ENCODE assay signal across 29 cellular contexts in the genomic region with DNA sequence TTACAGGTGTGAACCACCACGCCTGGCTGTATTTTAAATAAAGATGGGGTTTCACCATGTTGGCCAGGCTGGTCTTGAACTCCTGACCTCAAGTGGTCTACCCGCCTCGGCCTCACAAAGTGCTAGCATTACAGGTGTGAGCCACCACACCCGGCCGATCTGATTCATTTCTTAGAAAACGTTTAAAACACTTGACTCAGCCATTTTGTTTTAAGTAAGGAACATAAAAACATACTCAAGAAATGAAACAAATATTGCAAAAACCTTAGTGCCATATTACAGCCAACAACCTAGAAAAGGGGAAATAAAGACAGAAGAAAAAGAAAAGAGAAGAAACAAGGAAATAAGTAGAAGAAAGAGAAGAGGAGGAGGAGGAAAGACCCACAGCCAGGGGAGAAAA.
"Had no signal": no experiment of that assay in that cellular context is flagged by ENCODE, and none has a peak within 500 bp of the region (broad histone marks: within the 10 kb centered on the region; RNA-seq: fewer than 3 reads in every experiment).

No MANE protein-coding gene starts in this region.

- H3K27me3 Mint-ChIP-seq: activated naive CD8-positive, alpha-beta T cell treated with anti-CD3 and anti-CD28 coated beads, Interleukin-2, amount 10 ng/mL, durations not matched to agents 7 days and 5 days had no signal

- H3K9me3 Mint-ChIP-seq: activated naive CD4-positive, alpha-beta T cell treated with anti-CD3 and anti-CD28 coated beads for 36 hours; activated naive CD8-positive, alpha-beta T cell treated with anti-CD3 and anti-CD28 coated beads, Interleukin-2, amount 10 ng/mL, durations not matched to agents 7 days and 5 days; activated T-cell treated with anti-CD3 and anti-CD28 coated beads, Interleukin-2, amount 50 U/mL, for 4 hours; naive B cell; neural crest cell; T-helper 1 cell treated with Interleukin-12 subunit alpha and Interleukin-12 subunit beta and Interleukin-4 antibody, amounts not matched to agents 30 μg/mL and 1 μg/mL, for 36 hours; WTC11 had no signal

- H3K27me3 ChIP-seq: hepatocyte, left lung, thyroid gland, upper lobe of right lung had no signal

- H3K4me2 ChIP-seq: hepatocyte had no signal

- ATAC-seq: activated T-cell treated with anti-CD3 and anti-CD28 coated beads, Interleukin-2, amount 50 U/mL, for 4 hours; esophagus mucosa; left lung; stimulated activated naive CD8-positive, alpha-beta T cell treated with anti-CD3 and anti-CD28 coated beads, Interleukin-15, Interleukin-2, amounts not matched to agents 100 U/mL and 50 U/mL, for 24 hours; WTC11 had no signal

- H3K27ac ChIP-seq: hepatocyte, left lung, thyroid gland, upper lobe of right lung had no signal

- H3K27ac Mint-ChIP-seq: activated naive CD4-positive, alpha-beta T cell treated with anti-CD3 and anti-CD28 coated beads for 36 hours; activated naive CD8-positive, alpha-beta T cell treated with anti-CD3 and anti-CD28 coated beads, Interleukin-2, amount 10 ng/mL, durations not matched to agents 7 days and 5 days; progenitor cell of endocrine pancreas; T-helper 1 cell treated with Interleukin-12 subunit alpha and Interleukin-12 subunit beta and Interleukin-4 antibody, amounts not matched to agents 30 μg/mL and 1 μg/mL, for 36 hours; WTC11 had no signal

- FAIRE-seq: endothelial cell of umbilical vein, frontal cortex had no signal

- H3K9me3 ChIP-seq: left lung, thyroid gland, upper lobe of right lung had no signal

- H3K36me3 ChIP-seq: thyroid gland, upper lobe of right lung had no signal

- H3K4me1 ChIP-seq: left lung, thyroid gland, upper lobe of right lung had no signal

- H3K4me3 Mint-ChIP-seq: activated naive CD4-positive, alpha-beta T cell treated with anti-CD3 and anti-CD28 coated beads for 36 hours; activated naive CD8-positive, alpha-beta T cell treated with anti-CD3 and anti-CD28 coated beads, Interleukin-2, amount 10 ng/mL, durations not matched to agents 7 days and 5 days; activated T-cell treated with anti-CD3 and anti-CD28 coated beads, Interleukin-2, amount 50 U/mL, for 4 hours; naive B cell; neural crest cell; T-helper 1 cell treated with Interleukin-12 subunit alpha and Interleukin-12 subunit beta and Interleukin-4 antibody, amounts not matched to agents 30 μg/mL and 1 μg/mL, for 36 hours; WTC11 had no signal

- H3K36me3 Mint-ChIP-seq: activated naive CD8-positive, alpha-beta T cell treated with anti-CD3 and anti-CD28 coated beads, Interleukin-2, amount 10 ng/mL, durations not matched to agents 7 days and 5 days; naive B cell; WTC11 had no signal

- H3K4me3 ChIP-seq: hepatocyte, left lung, lung, thyroid gland, upper lobe of right lung had no signal

- DNase-seq: activated CD4-positive, alpha-beta T cell treated with anti-CD3 and anti-CD28 coated beads, Interleukin-2, amount 50 U/mL, for 48 hours; activated CD8-positive, alpha-beta memory T cell treated with anti-CD3 and anti-CD28 coated beads, Interleukin-2, amount 50 U/mL, for 48 hours; activated effector memory CD4-positive, alpha-beta T cell treated with Interleukin-2 at 50 U/mL for 16 hours; activated naive CD4-positive, alpha-beta T cell treated with anti-CD3 and anti-CD28 coated beads for 36 hours; activated naive CD8-positive, alpha-beta T cell treated with anti-CD3 and anti-CD28 coated beads, Interleukin-2, amount 10 ng/mL, durations not matched to agents 7 days and 5 days; activated T-cell treated with anti-CD3 and anti-CD28 coated beads, Interleukin-2, amount 50 U/mL, for 4 hours; amniotic stem cell; cerebellar nuclear complex; cortex of kidney; effector CD8-positive, alpha-beta T cell; kidney glomerular epithelial cell; naive B cell; occipital lobe; stimulated activated CD4-positive, alpha-beta T cell treated with anti-CD3 and anti-CD28 coated beads, Interleukin-4, amount 100 ng/mL, for 1 hour; stimulated activated naive CD8-positive, alpha-beta T cell treated with anti-CD3 and anti-CD28 coated beads, Interleukin-15, Interleukin-2, amounts not matched to agents 100 U/mL and 50 U/mL, for 24 hours; substantia nigra; T1000; thyroid gland; upper lobe of right lung had no signal
